17 cellular contexts compared by ENCODE assay signal in the genomic region with DNA sequence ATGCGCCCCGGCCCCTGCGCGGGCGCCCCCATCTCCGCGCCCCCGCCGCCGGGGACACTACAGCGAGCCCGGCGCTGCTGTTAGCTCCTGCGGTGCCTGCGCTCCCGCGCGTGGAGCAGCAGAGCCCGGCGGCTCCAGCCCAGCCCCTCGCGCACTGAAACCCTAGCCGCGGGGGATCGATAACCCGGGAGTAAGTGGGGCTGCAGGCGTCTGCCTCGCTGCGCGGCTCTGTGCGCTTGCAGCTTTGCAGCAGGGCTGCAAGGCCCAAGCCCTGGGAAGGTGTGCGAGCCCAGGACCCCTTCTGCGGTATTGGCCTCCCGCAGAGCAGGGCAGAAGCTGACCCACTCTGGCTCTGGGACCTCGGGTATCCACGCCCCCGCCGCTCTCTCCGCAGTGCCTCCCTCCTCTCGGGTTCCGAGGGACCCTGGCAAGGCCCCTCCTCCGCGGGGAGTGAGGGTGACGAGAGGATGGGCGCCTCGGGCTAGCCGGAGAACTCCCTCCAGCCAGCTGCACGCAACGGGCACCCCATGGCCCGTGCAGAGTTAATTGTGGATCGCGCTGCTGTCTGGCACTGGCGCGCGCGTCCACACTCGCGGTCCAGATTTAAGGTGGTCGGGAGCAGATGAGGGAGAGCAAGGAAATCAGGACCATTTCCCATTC. TPM values are rescaled to one million over a fixed set of nuclear protein-coding genes. Genes with fewer than 3 reads are reported as not detected.
A peak's percentile ranks its signal among the peaks of the same experiment; 100 is the strongest.
DNase-seq lines count a peak whose midpoint lies in the region; ATAC-seq, FAIRE-seq and TF ChIP-seq lines count a peak whose summit lies in the region.
"Had no signal": no experiment of that assay in that cellular context is flagged by ENCODE, and none has a peak within 500 bp of the region (broad histone marks: within the 10 kb centered on the region; RNA-seq: fewer than 3 reads in every experiment).

No MANE protein-coding gene starts in this region.

- TF ChIP-seq CTCF in colonic mucosa (IDR thresholded peaks at IDR 0.05) (no peak), right lobe of liver (IDR thresholded peaks at IDR 0.05) (no peak), vagina (IDR thresholded peaks at IDR 0.05) (no peak)

- CTCF ChIA-PET in HEK293T (lab: Yijun Ruan, JAX) = interaction anchor here (1.2 kb wide), 1 partner anchor 13 kb away, joined by 4 read pairs; no protein-coding TSS in a partner anchor

- peak overlapping the region; percentile 51 to 81 for H3K9ac ChIP-seq in colonic mucosa (ENCODE audit: low read depth in 2 of 2, low read length in 2 of 2)

- POLR2A ChIA-PET in HEK293T (lab: Yijun Ruan, JAX) = no interaction called here

- H3K9me3 ChIP-seq in colonic mucosa = no peaks in the 10 kb centered on the region
- H3K9me3 ChIP-seq in right lobe of liver = no peaks in the 10 kb centered on the region
- H3K9me3 ChIP-seq in small intestine (ENCODE audit: control insufficient read depth, low read depth) = no peaks in the 10 kb centered on the region
- H3K9me3 ChIP-seq in vagina = no peaks in the 10 kb centered on the region
- H3K9me3 ChIP-seq: ascending aorta had no signal

- H3K27ac ChIP-seq in colonic mucosa (peak overlapping the region; percentile 89), right lobe of liver (peak overlapping the region; percentile 86 to 100 (median 99)), small intestine (ENCODE audit: low read depth in 1 of 2, low read length in 1 of 2) (no peak overlapping the region), vagina (no peak overlapping the region)
- H3K27ac ChIP-seq: ascending aorta had no signal

- no peaks in the 10 kb centered on the region for H3K36me3 ChIP-seq in colonic mucosa
- no peaks in the 10 kb centered on the region for H3K36me3 ChIP-seq in right lobe of liver
- H3K36me3 ChIP-seq in small intestine (ENCODE audit: control insufficient read depth in 2 of 2, insufficient read depth in 2 of 2, low read length in 2 of 2) = no peaks in the 10 kb centered on the region
- no peaks in the 10 kb centered on the region for H3K36me3 ChIP-seq in vagina
- H3K36me3 ChIP-seq: ascending aorta had no signal

- TF ChIP-seq POLR2A in right lobe of liver (IDR thresholded peaks at IDR 0.05) = peak; percentile 9
- no peak for TF ChIP-seq POLR2A in vagina (IDR thresholded peaks at IDR 0.05)

- ATAC-seq in right lobe of liver = peak in 2 of 4 donors; percentile 0 to 1
- no peak for ATAC-seq in HG03442 (IDR thresholded peaks at IDR 0.05; ENCODE audit: unreplicated experiment)

- no peak for FAIRE-seq in small intestine (lab: Jason Lieb, UNC)
- FAIRE-seq: GM18507 had no signal

- intact Hi-C loops in colonic mucosa (cut with DNase I) (loop anchor here (5.0 kb wide), 2 partner anchors 662 to 952 kb away; no protein-coding TSS in a partner anchor), right lobe of liver (cut with DNase I) (loop anchor here in 1 of 2 donors (10.0 kb wide), 1 partner anchor 345 kb away; no protein-coding TSS in a partner anchor), vagina (cut with DNase I) (no loop called here)

- WGBS in right lobe of liver (ENCODE audit: insufficient coverage, low coverage, low lambda C conversion rate, missing lambda C conversion rate) = 0% methylated on average over 4 of the region's 59 CpGs
- 1 to 2% (median 2%) methylated on average over 46 to 59 of the region's 59 CpGs for WGBS in small intestine, 3 donors

- H3K27me3 ChIP-seq in colonic mucosa = peaks cover 67% of the 10 kb centered on the region
- H3K27me3 ChIP-seq in right lobe of liver = no peaks in the 10 kb centered on the region
- H3K27me3 ChIP-seq in small intestine (ENCODE audit: control insufficient read depth in 2 of 2, insufficient read depth in 2 of 2, low read length in 2 of 2) = peaks cover 7 to 44% of the 10 kb centered on the region in 2 donors
- peaks cover 8% of the 10 kb centered on the region for H3K27me3 ChIP-seq in vagina

- H3K4me1 ChIP-seq in colonic mucosa (peaks cover 10% of the 10 kb centered on the region), right lobe of liver (peaks cover 0 to 43% (median 6%) of the 10 kb centered on the region in 4 donors), small intestine (ENCODE audit: control insufficient read depth in 2 of 2, insufficient read depth in 1 of 2, low read depth in 1 of 2, low read length in 1 of 2) (no peaks in the 10 kb centered on the region), vagina (peaks cover 41% of the 10 kb centered on the region)

- H3K4me3 ChIP-seq in colonic mucosa = peak overlapping the region; percentile 48
- peak overlapping the region; percentile 66 to 78 (median 77) for H3K4me3 ChIP-seq in right lobe of liver
- H3K4me3 ChIP-seq in small intestine (ENCODE audit: low read depth in 1 of 2, low read length in 2 of 2) = peak overlapping the region; percentile 17 to 32
- peak overlapping the region in 1 of 2 donors; percentile 16 for H3K4me3 ChIP-seq in vagina

- no peak for DNase-seq in HEK293T (ENCODE audit: extremely low spot score)
- no peak for DNase-seq in colonic mucosa
- DNase-seq in right lobe of liver = peak in 1 of 3 donors; percentile 58
- no peak for DNase-seq in small intestine
- DNase-seq in vagina (ENCODE audit: extremely low spot score in 2 of 2) = no peak
- no peak for DNase-seq in HuH-7 (ENCODE audit: low spot score)
- DNase-seq: activated CD4-positive, alpha-beta T cell treated with anti-CD3 and anti-CD28 coated beads, Interleukin-2, amount 10 ng/mL, durations not matched to agents 24 days and 14 days; C1 segment of cervical spinal cord; GDM1; midbrain; NCI-H1092 treated with DMSO at 0.1 percent for 48 hours; NCI-H524 treated with DMSO at 0.1 percent for 48 hours; stimulated activated CD4-positive, alpha-beta T cell treated with anti-CD3 and anti-CD28 coated beads, Interleukin-4, amount 100 ng/mL, for 24 hours; stimulated activated naive CD4-positive, alpha-beta T cell had no signal

TF ChIP-seq in HEK293T, 16 proteins besides CTCF, POLR2A, EP300 and RAD21:
- TF ChIP-seq NFRKB (IDR thresholded peaks at IDR 0.05) = no peak
- TF ChIP-seq LEF1 (IDR thresholded peaks at IDR 0.05; ENCODE audit: borderline replicate concordance) = no peak
- 0 out of 2 replicates have a peak, but pooled peaks have one; percentile 30 for TF ChIP-seq SUZ12 (IDR thresholded peaks at IDR 0.05)
- no peak for TF ChIP-seq FOXA1 (IDR thresholded peaks at IDR 0.05)
- TF ChIP-seq FOXM1 (IDR thresholded peaks at IDR 0.05; ENCODE audit: borderline replicate concordance) = no peak
- TF ChIP-seq L3MBTL2 (conservative IDR thresholded peaks at IDR 0.05) = no peak

RNA-seq across cellular contexts. Expression of a gene that starts 2.2 kb away (rescaled TPM):
- total RNA-seq in colonic mucosa (1 to 10 TPM; 5.6 to 8.1 TPM), right lobe of liver (10 to 100 TPM in 4 of 6 experiments, 1 to 10 TPM in 2; 6.8 to 18.6 (median 12.4) TPM), vagina (0.25 TPM)
- polyA plus RNA-seq in small intestine = 1 to 10 TPM in 1 of 3 donors, under 1 TPM in 2; 0.27 to 1.7 (median 0.89) TPM
- total RNA-seq: activated CD4-positive, alpha-beta T cell treated with anti-CD3 and anti-CD28 coated beads, Interleukin-2, amount 10 ng/mL, durations not matched to agents 24 days and 14 days had no signal

Comparison
In these comparisons a context has a peak if more than half of its experiments do, and no peak if none do; other contexts are left out.
1. H3K27ac ChIP-seq: peak in colonic mucosa (single experiment) and right lobe of liver (3 of 3); none in small intestine (0 of 2) and vagina (single experiment).